In the genomic region with DNA sequence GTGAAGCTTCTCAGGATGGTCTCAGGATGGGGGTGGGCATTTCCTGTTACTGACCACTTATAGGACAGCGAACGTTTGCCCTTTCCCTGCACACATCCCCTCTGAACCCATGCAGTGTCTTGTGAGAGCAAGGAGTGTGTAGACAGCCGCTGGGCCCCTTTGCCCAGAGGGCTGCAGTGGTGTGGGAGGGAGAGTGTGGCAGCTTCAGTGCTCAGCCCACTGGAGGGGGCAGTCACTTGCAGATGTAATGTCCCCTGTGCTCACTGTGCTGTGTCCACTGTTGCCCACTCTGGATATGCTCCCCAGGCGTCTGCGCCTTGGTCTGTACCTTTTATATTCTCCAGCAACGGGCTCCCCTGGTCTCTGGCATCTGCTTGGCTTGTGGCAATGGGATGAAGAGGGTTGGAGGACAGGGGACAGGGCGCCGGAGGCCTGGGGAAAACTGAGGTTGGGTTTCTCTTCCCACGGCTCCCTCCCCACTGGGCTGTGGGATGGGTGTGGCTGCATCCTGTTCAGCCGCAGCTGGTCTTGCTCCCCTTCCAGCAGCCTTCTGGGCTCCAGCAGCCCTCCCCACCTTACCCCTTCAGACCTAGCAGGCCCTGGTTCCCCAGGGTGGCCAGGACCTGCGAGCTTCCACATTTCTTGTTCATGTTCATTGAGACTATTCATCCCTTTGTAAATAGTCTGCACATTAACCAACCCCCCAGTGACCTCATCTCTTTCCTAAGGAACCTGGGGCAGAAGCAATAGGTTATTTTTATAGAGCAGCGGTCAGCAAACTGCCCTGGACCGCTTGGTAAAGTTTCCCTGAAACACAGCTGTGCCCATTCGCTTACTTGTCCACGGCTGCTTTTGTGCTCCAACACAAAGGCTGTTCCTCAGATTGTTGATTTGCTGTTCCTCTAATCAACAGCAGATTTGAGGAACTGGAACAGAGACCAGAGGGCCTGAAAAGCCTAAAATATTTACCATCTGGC, we compare ENCODE assay signal across 14 cellular contexts. TPM values are rescaled to one million over a fixed set of nuclear protein-coding genes. Genes with fewer than 3 reads are reported as not detected.
DNase-seq lines count a peak whose midpoint lies in the region; ATAC-seq and TF ChIP-seq lines count a peak whose summit lies in the region.
"Had no signal": no experiment of that assay in that cellular context is flagged by ENCODE, and none has a peak within 500 bp of the region (broad histone marks: within the 10 kb centered on the region; RNA-seq: fewer than 3 reads in every experiment).

No MANE protein-coding gene starts in this region.

- peak overlapping the region; percentile 65 for H3K27ac ChIP-seq in left ventricle myocardium inferior (replicated peaks)
- peak overlapping the region in 17 of 21 experiments; percentile 6 to 82 (median 55) for H3K27ac ChIP-seq in skin epidermis
- no peak overlapping the region for H3K27ac ChIP-seq in mammary epithelial cell (ENCODE audit: insufficient read depth, low read depth, low read length)

- TF ChIP-seq CTCF in left ventricle myocardium inferior (IDR thresholded peaks at IDR 0.05; ENCODE audit: borderline replicate concordance) (no peak), mammary epithelial cell (conservative IDR thresholded peaks at IDR 0.05 in 1 of 2, IDR thresholded peaks at IDR 0.05 in 1 of 2; ENCODE audit: extremely low read depth in 1 of 2, insufficient read depth in 1 of 2, low read depth in 1 of 2, low read length in 2 of 2) (no peak)

- H3K36me3 ChIP-seq in left ventricle myocardium inferior (peaks cover 19% of the 10 kb centered on the region), mammary epithelial cell (ENCODE audit: insufficient read depth, low read length) (peaks cover 8% of the 10 kb centered on the region)

- peak; percentile 35 for ATAC-seq in T-helper 17 cell

- H3K4me1 ChIP-seq in left ventricle myocardium inferior (peaks cover 22% of the 10 kb centered on the region), mammary epithelial cell (ENCODE audit: insufficient read depth, low read length) (peaks cover 3% of the 10 kb centered on the region)

- dilution Hi-C loops in mammary epithelial cell (cut with HindIII; ENCODE audit: low sequenced_read_pairs) = loop anchor here (5.0 kb wide), 2 partner anchors 79 to 369 kb away; partner anchors contain the start of gene ZNF655

- CTCF ChIA-PET in mammary epithelial cell (lab: Charles Lee; ENCODE audit: low non-redundant PET) = no interaction called here

- no peaks in the 10 kb centered on the region for H3K27me3 Mint-ChIP-seq in activated CD4-positive, alpha-beta T cell treated with anti-CD3 and anti-CD28 coated beads, Interleukin-2, amount 10 ng/mL, durations not matched to agents 24 days and 14 days
- no peaks in the 10 kb centered on the region for H3K27me3 Mint-ChIP-seq in T-helper 17 cell
- H3K27me3 Mint-ChIP-seq: brain had no signal

- H3K27ac Mint-ChIP-seq in activated CD4-positive, alpha-beta T cell treated with anti-CD3 and anti-CD28 coated beads, Interleukin-2, amount 10 ng/mL, durations not matched to agents 24 days and 14 days = peak overlapping the region; percentile 70
- peak overlapping the region; percentile 84 for H3K27ac Mint-ChIP-seq in T-helper 17 cell

- no TSS peak for BruUV-seq in mammary epithelial cell (replicated peaks; lab: Mats Ljungman, UMichigan)

- no peaks in the 10 kb centered on the region for H4K20me1 ChIP-seq in mammary epithelial cell (ENCODE audit: insufficient read depth, low read length)

- H3K9ac ChIP-seq in mammary epithelial cell (ENCODE audit: insufficient read depth, low read length) = no peak overlapping the region

- peaks cover 66% of the 10 kb centered on the region for H3K79me2 ChIP-seq in mammary epithelial cell (ENCODE audit: insufficient read depth, low read length)

- H3K4me2 ChIP-seq in mammary epithelial cell (ENCODE audit: insufficient read depth, low read depth, low read length) = no peak overlapping the region

- in situ Hi-C loops in mammary epithelial cell (cut with MboI; ENCODE audit: low sequenced_read_pairs in 2 of 2) = no loop called here

- peak overlapping the region; percentile 6 for H3K4me3 ChIP-seq in left ventricle myocardium inferior
- H3K4me3 ChIP-seq in skin epidermis = no peak overlapping the region
- no peak overlapping the region for H3K4me3 ChIP-seq in mammary epithelial cell (replicated peaks in 1 of 3; ENCODE audit: insufficient read depth in 1 of 3, low read depth in 2 of 3, low read length in 3 of 3)
- H3K4me3 ChIP-seq: tibial nerve had no signal

- peak overlapping the region; percentile 56 for H3K4me3 Mint-ChIP-seq in activated CD4-positive, alpha-beta T cell treated with anti-CD3 and anti-CD28 coated beads, Interleukin-2, amount 10 ng/mL, durations not matched to agents 24 days and 14 days
- peak overlapping the region; percentile 63 for H3K4me3 Mint-ChIP-seq in T-helper 17 cell
- H3K4me3 Mint-ChIP-seq: brain had no signal

- intact Hi-C loops in activated CD4-positive, alpha-beta T cell treated with anti-CD3 and anti-CD28 coated beads, Interleukin-2, amount 10 ng/mL, durations not matched to agents 24 days and 14 days (cut with micrococcal nuclease) = loop anchor here (10.0 kb wide), 1 partner anchor 76 kb away; the partner anchor contains the start of genes FAM200A and ZNF655
- intact Hi-C loops in left ventricle myocardium inferior (cut with micrococcal nuclease) = no loop called here
- intact Hi-C loops in mammary epithelial cell (cut with micrococcal nuclease) = no loop called here

- peaks cover 28% of the 10 kb centered on the region for H3K4me1 Mint-ChIP-seq in activated CD4-positive, alpha-beta T cell treated with anti-CD3 and anti-CD28 coated beads, Interleukin-2, amount 10 ng/mL, durations not matched to agents 24 days and 14 days
- H3K4me1 Mint-ChIP-seq in T-helper 17 cell = peaks cover 28% of the 10 kb centered on the region

- DNase-seq in activated CD4-positive, alpha-beta T cell treated with anti-CD3 and anti-CD28 coated beads, Interleukin-2, amount 10 ng/mL, durations not matched to agents 24 days and 14 days = no peak
- no peak for DNase-seq in activated CD4-positive, alpha-beta T cell treated with anti-CD3 and anti-CD28 coated beads for 1 hour
- no peak for DNase-seq in T-helper 17 cell
- DNase-seq in left ventricle myocardium inferior = no peak
- DNase-seq in ureter (ENCODE audit: low spot score) = no peak
- no peak for DNase-seq in mammary epithelial cell
- no peak for DNase-seq in HuH-7 (ENCODE audit: low spot score)
- DNase-seq: DMS79, HCEC 1CT, KBM-7, NCI-H2029 had no signal

- 80% methylated on average over 11 of the region's 15 CpGs for WGBS in mammary epithelial cell (ENCODE audit: low coverage, missing lambda C conversion rate)

- H3K9me3 ChIP-seq in T-helper 17 cell (ENCODE audit: control insufficient read depth, low read length, poor library complexity, severe bottlenecking) (no peaks in the 10 kb centered on the region), left ventricle myocardium inferior (replicated peaks) (no peaks in the 10 kb centered on the region), mammary epithelial cell (replicated peaks; ENCODE audit: insufficient read depth, low read length) (no peaks in the 10 kb centered on the region)
- H3K9me3 ChIP-seq: tibial nerve had no signal

- H2AFZ ChIP-seq in mammary epithelial cell (ENCODE audit: low read depth, low read length) = no peak overlapping the region

- H3K36me3 Mint-ChIP-seq in activated CD4-positive, alpha-beta T cell treated with anti-CD3 and anti-CD28 coated beads, Interleukin-2, amount 10 ng/mL, durations not matched to agents 24 days and 14 days (ENCODE audit: low read depth) = peaks cover 41% of the 10 kb centered on the region
- no peaks in the 10 kb centered on the region for H3K36me3 Mint-ChIP-seq in T-helper 17 cell (ENCODE audit: low read depth)

- H3K9me3 Mint-ChIP-seq in activated CD4-positive, alpha-beta T cell treated with anti-CD3 and anti-CD28 coated beads, Interleukin-2, amount 10 ng/mL, durations not matched to agents 24 days and 14 days = no peaks in the 10 kb centered on the region
- H3K9me3 Mint-ChIP-seq: brain had no signal

- no peaks in the 10 kb centered on the region for H3K27me3 ChIP-seq in left ventricle myocardium inferior (ENCODE audit: low read depth)
- no peaks in the 10 kb centered on the region for H3K27me3 ChIP-seq in mammary epithelial cell (ENCODE audit: insufficient read depth, low read length)
- H3K27me3 ChIP-seq: tibial nerve had no signal

RNA-seq across cellular contexts. Expression of gene ZNF789, which starts 6.1 kb away (rescaled TPM):
- 22.6 and 23.6 TPM in 2 replicates for total RNA-seq in activated CD4-positive, alpha-beta T cell treated with anti-CD3 and anti-CD28 coated beads, Interleukin-2, amount 10 ng/mL, durations not matched to agents 24 days and 14 days
- total RNA-seq in T-helper 17 cell (10 to 100 TPM; 12.5 to 18.1 TPM), left ventricle myocardium inferior (3.3 TPM), ureter (20.6 TPM), mammary epithelial cell (1 to 10 TPM; 6.0 to 8.6 TPM)
- polyA plus RNA-seq in mammary epithelial cell = 3.8 TPM
- polyA minus RNA-seq in mammary epithelial cell = 3.0 TPM

RNA-seq across cellular contexts. Expression of gene ATP5MF, which starts 12.8 kb away (rescaled TPM):
- total RNA-seq in activated CD4-positive, alpha-beta T cell treated with anti-CD3 and anti-CD28 coated beads, Interleukin-2, amount 10 ng/mL, durations not matched to agents 24 days and 14 days = 380 and 393 TPM in 2 replicates
- total RNA-seq in T-helper 17 cell (100 to 1,000 TPM in 1 of 2 donors, 10 to 100 TPM in 1; 83.3 to 103 TPM), left ventricle myocardium inferior (834 TPM), ureter (261 TPM), mammary epithelial cell (100 to 1,000 TPM; 356 to 381 TPM)
- 3,651 TPM for polyA plus RNA-seq in mammary epithelial cell
- 191 TPM for polyA minus RNA-seq in mammary epithelial cell

RNA-seq across cellular contexts. Expression of gene ZNF394, which starts 21.3 kb away (rescaled TPM):
- 38.1 and 38.7 TPM in 2 replicates for total RNA-seq in activated CD4-positive, alpha-beta T cell treated with anti-CD3 and anti-CD28 coated beads, Interleukin-2, amount 10 ng/mL, durations not matched to agents 24 days and 14 days
- total RNA-seq in T-helper 17 cell = 100 to 1,000 TPM; 189 to 198 TPM
- total RNA-seq in left ventricle myocardium inferior = 15.6 TPM
- total RNA-seq in ureter = 39.8 TPM
- total RNA-seq in mammary epithelial cell = 10 to 100 TPM; 17.2 to 19.2 TPM
- 10.1 TPM for polyA plus RNA-seq in mammary epithelial cell
- 14.4 TPM for polyA minus RNA-seq in mammary epithelial cell

RNA-seq across cellular contexts. Expression of gene ZKSCAN5, which starts 25.7 kb away (rescaled TPM):
- 7.2 TPM in 2 replicates for total RNA-seq in activated CD4-positive, alpha-beta T cell treated with anti-CD3 and anti-CD28 coated beads, Interleukin-2, amount 10 ng/mL, durations not matched to agents 24 days and 14 days
- total RNA-seq in T-helper 17 cell (1 to 10 TPM; 4.4 to 4.6 TPM), left ventricle myocardium inferior (6.0 TPM), ureter (9.4 TPM), mammary epithelial cell (10 to 100 TPM; 11.7 to 11.9 TPM)
- polyA plus RNA-seq in mammary epithelial cell = 7.1 TPM
- polyA minus RNA-seq in mammary epithelial cell = 14.0 TPM

RNA-seq across cellular contexts. Expression of gene CPSF4, which starts 40.0 kb away (rescaled TPM):
- total RNA-seq in activated CD4-positive, alpha-beta T cell treated with anti-CD3 and anti-CD28 coated beads, Interleukin-2, amount 10 ng/mL, durations not matched to agents 24 days and 14 days = 83.5 and 89.0 TPM in 2 replicates
- total RNA-seq in T-helper 17 cell (10 to 100 TPM; 35.0 to 42.9 TPM), left ventricle myocardium inferior (17.9 TPM), ureter (40.8 TPM), mammary epithelial cell (100 to 1,000 TPM in 1 of 2 donors, 10 to 100 TPM in 1; 60.4 to 107 TPM)
- 28.8 TPM for polyA plus RNA-seq in mammary epithelial cell
- polyA minus RNA-seq in mammary epithelial cell = 38.8 TPM
